In the genomic region with DNA sequence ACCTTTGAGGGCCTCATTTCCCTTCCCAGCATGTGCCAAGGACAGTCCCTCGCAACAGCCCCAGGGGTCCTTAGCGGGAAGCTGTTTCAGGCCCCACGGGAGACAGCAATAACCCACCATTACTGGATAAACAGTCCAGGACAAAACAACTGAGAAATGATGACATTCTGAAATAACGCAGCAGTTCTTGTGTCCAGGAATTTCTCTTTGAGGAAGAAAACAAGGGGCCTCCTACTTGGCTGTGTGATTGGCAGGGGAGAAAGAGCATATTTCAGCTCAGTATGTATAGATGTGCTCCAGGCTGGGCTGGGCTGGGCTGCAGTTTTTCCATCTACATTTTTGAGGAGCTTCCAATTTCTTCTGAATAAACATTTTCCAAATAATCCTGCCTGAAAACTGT, we compare ENCODE assay signal across 27 cellular contexts.
DNase-seq lines count a peak whose midpoint lies in the region; ATAC-seq and TF ChIP-seq lines count a peak whose summit lies in the region.
"Had no signal": no experiment of that assay in that cellular context is flagged by ENCODE, and none has a peak within 500 bp of the region (broad histone marks: within the 10 kb centered on the region; RNA-seq: fewer than 3 reads in every experiment).

No MANE protein-coding gene starts in this region.

- no peak overlapping the region for H3K27ac ChIP-seq in SK-N-SH (ENCODE audit: low read depth in 2 of 2, low read length in 1 of 2)
- peak overlapping the region; percentile 45 for H3K27ac ChIP-seq in suprapubic skin
- no peak overlapping the region for H3K27ac ChIP-seq in right lobe of liver
- H3K27ac ChIP-seq: 22Rv1, pancreas, right atrium auricular region, vagina had no signal

- no peak for TF ChIP-seq POLR2A in suprapubic skin (IDR thresholded peaks at IDR 0.05)
- no peak for TF ChIP-seq POLR2A in right lobe of liver (IDR thresholded peaks at IDR 0.05)

- no peak for TF ChIP-seq RAD21 in SK-N-SH (IDR thresholded peaks at IDR 0.05; ENCODE audit: low read length)

- no peak overlapping the region for H3K4me3 Mint-ChIP-seq in mesothelial cell of epicardium
- H3K4me3 Mint-ChIP-seq: activated T-helper 1 cell treated with anti-CD3 and anti-CD28 coated beads, Interleukin-12 subunit alpha, Interleukin-12 subunit beta, Interleukin-2, Interleukin-4 antibody, amounts not matched to agents 30 ng/mL and 10 ng/mL and 1 ng/mL, durations not matched to agents 14 hours and 24 hours and 36 hours; CD4-positive, alpha-beta T cell; stimulated activated memory B cell treated with anti-CD40 and anti-IgM and Interleukin-4, amounts not matched to agents 10 μg/mL and 1 μg/mL and 100 μg/mL, for 72 hours had no signal

- no peak overlapping the region for H3K4me2 ChIP-seq in SK-N-SH

- 86% methylated on average over 4 of the region's 4 CpGs for WGBS in SK-N-SH (ENCODE audit: low lambda C conversion rate)
- WGBS in suprapubic skin: 37% methylated on average over 4 of the region's 4 CpGs
- 90% methylated on average over 2 of the region's 4 CpGs for WGBS in right lobe of liver (ENCODE audit: insufficient coverage, low coverage, low lambda C conversion rate, missing lambda C conversion rate)

- H3K4me3 ChIP-seq in SK-N-SH (ENCODE audit: low read depth in 2 of 2, low read length in 1 of 2): no peak overlapping the region
- H3K4me3 ChIP-seq in suprapubic skin: no peak overlapping the region
- no peak overlapping the region for H3K4me3 ChIP-seq in right lobe of liver
- H3K4me3 ChIP-seq: GM12878, pancreas, right atrium auricular region, vagina had no signal

- no peaks in the 10 kb centered on the region for H3K79me2 ChIP-seq in SK-N-SH (ENCODE audit: insufficient read depth)

- TF ChIP-seq EP300 in SK-N-SH (IDR thresholded peaks at IDR 0.05; ENCODE audit: borderline replicate concordance in 1 of 2, low read depth in 1 of 2, low read length in 1 of 2): no peak
- no peak for TF ChIP-seq EP300 in suprapubic skin (IDR thresholded peaks at IDR 0.05)

- H2AFZ ChIP-seq in SK-N-SH (ENCODE audit: low read depth): no peak overlapping the region

- ATAC-seq in SK-N-SH treated with all-trans-retinoic acid at 6 μM for 48 hours (no peak), left lobe of liver (no peak), right lobe of liver (no peak)
- ATAC-seq: GM12878; stimulated activated memory B cell treated with anti-CD40 and anti-IgM and Interleukin-4, amounts not matched to agents 10 μg/mL and 1 μg/mL and 100 μg/mL, for 72 hours had no signal

- peak overlapping the region; percentile 53 for H3K27ac Mint-ChIP-seq in mesothelial cell of epicardium
- H3K27ac Mint-ChIP-seq: activated naive CD4-positive, alpha-beta T cell treated with anti-CD3 and anti-CD28 coated beads, Interleukin-2, amount 50 U/mL, for 72 hours; activated T-helper 1 cell treated with anti-CD3 and anti-CD28 coated beads, Interleukin-12 subunit alpha, Interleukin-12 subunit beta, Interleukin-2, Interleukin-4 antibody, amounts not matched to agents 30 ng/mL and 10 ng/mL and 1 ng/mL, durations not matched to agents 14 hours and 24 hours and 36 hours; CD4-positive, alpha-beta T cell; natural killer cell; stimulated activated memory B cell treated with anti-CD40 and anti-IgM and Interleukin-4, amounts not matched to agents 10 μg/mL and 1 μg/mL and 100 μg/mL, for 72 hours had no signal

- H3K9me2 ChIP-seq in SK-N-SH: no peaks in the 10 kb centered on the region

- H3K9me3 ChIP-seq in SK-N-SH (no peaks in the 10 kb centered on the region), suprapubic skin (no peaks in the 10 kb centered on the region), right lobe of liver (no peaks in the 10 kb centered on the region)
- H3K9me3 ChIP-seq: pancreas, right atrium auricular region, vagina had no signal

- H3K4me1 Mint-ChIP-seq in mesothelial cell of epicardium: peaks cover 55% of the 10 kb centered on the region
- H3K4me1 Mint-ChIP-seq: stimulated activated memory B cell treated with anti-CD40 and anti-IgM and Interleukin-4, amounts not matched to agents 10 μg/mL and 1 μg/mL and 100 μg/mL, for 72 hours had no signal

- DNase-seq in SK-N-SH (no peak), dedifferentiated amniotic fluid mesenchymal stem cell (ENCODE audit: extremely low spot score) (peak; percentile 78), mesothelial cell of epicardium (ENCODE audit: low spot score in 2 of 2, unreplicated experiment in 2 of 2) (no peak), suprapubic skin (ENCODE audit: low spot score in 2 of 2) (no peak), left lobe of liver (ENCODE audit: low spot score) (no peak), right lobe of liver (no peak)
- no peak for DNase-seq in activated naive CD4-positive, alpha-beta T cell treated with anti-CD3 and anti-CD28 coated beads, Interleukin-2, amount 50 U/mL, for 16 hours
- DNase-seq: activated CD4-positive, alpha-beta T cell treated with anti-CD3 and anti-CD28 coated beads, Interleukin-2, amount 50 U/mL, for 4 hours; activated CD8-positive, alpha-beta memory T cell treated with anti-CD3 and anti-CD28 coated beads, Interleukin-2, amount 50 U/mL, for 4 hours; CD4-positive, alpha-beta T cell; cerebellar nuclear complex; KBM-7; midbrain; natural killer cell; NCI-H1436 treated with DMSO at 0.1 percent for 48 hours; NCI-H446; NCI-H82; pancreas; stimulated activated CD4-positive, alpha-beta T cell treated with anti-CD3 and anti-CD28 coated beads, Interleukin-4, amount 100 ng/mL, for 24 hours had no signal

- H3K9me3 Mint-ChIP-seq in mesothelial cell of epicardium: no peaks in the 10 kb centered on the region
- H3K9me3 Mint-ChIP-seq: activated naive CD4-positive, alpha-beta T cell treated with anti-CD3 and anti-CD28 coated beads, Interleukin-2, amount 50 U/mL, for 72 hours; activated T-helper 1 cell treated with anti-CD3 and anti-CD28 coated beads, Interleukin-12 subunit alpha, Interleukin-12 subunit beta, Interleukin-2, Interleukin-4 antibody, amounts not matched to agents 30 ng/mL and 10 ng/mL and 1 ng/mL, durations not matched to agents 14 hours and 24 hours and 36 hours; CD4-positive, alpha-beta T cell; natural killer cell; stimulated activated memory B cell treated with anti-CD40 and anti-IgM and Interleukin-4, amounts not matched to agents 10 μg/mL and 1 μg/mL and 100 μg/mL, for 72 hours had no signal

- CTCF ChIA-PET in SK-N-SH (lab: Yijun Ruan, JAX): no interaction called here

- no peaks in the 10 kb centered on the region for H4K20me1 ChIP-seq in SK-N-SH (ENCODE audit: insufficient read depth)

- H3K27me3 ChIP-seq in SK-N-SH (ENCODE audit: insufficient read depth): no peaks in the 10 kb centered on the region
- H3K27me3 ChIP-seq in suprapubic skin: no peaks in the 10 kb centered on the region
- H3K27me3 ChIP-seq in right lobe of liver: no peaks in the 10 kb centered on the region
- H3K27me3 ChIP-seq: pancreas, right atrium auricular region, vagina had no signal

- no peaks in the 10 kb centered on the region; a peak in 1 of 4 replicates for H3K4me1 ChIP-seq in SK-N-SH (ENCODE audit: control insufficient read depth in 1 of 2, insufficient read depth in 2 of 2, low read depth in 1 of 2, low read length in 1 of 2)
- peaks cover 50% of the 10 kb centered on the region for H3K4me1 ChIP-seq in suprapubic skin
- H3K4me1 ChIP-seq in right lobe of liver: no peaks in the 10 kb centered on the region

- no peak overlapping the region for H3K9ac ChIP-seq in SK-N-SH

- POLR2A ChIA-PET in SK-N-SH (lab: Yijun Ruan, JAX): no interaction called here

- no peaks in the 10 kb centered on the region for H3F3A ChIP-seq in SK-N-SH (replicated peaks; ENCODE audit: insufficient read depth)

- no peaks in the 10 kb centered on the region for H3K36me3 ChIP-seq in SK-N-SH (replicated peaks in 1 of 2; ENCODE audit: control insufficient read depth in 1 of 2, insufficient read depth in 2 of 2, low read length in 1 of 2)
- no peaks in the 10 kb centered on the region for H3K36me3 ChIP-seq in suprapubic skin
- no peaks in the 10 kb centered on the region for H3K36me3 ChIP-seq in right lobe of liver
- H3K36me3 ChIP-seq: pancreas, right atrium auricular region, vagina had no signal

- intact Hi-C loops in right lobe of liver (cut with DNase I): no loop called here

- TF ChIP-seq CTCF in SK-N-SH (IDR thresholded peaks at IDR 0.05): no peak
- TF ChIP-seq CTCF in mesothelial cell of epicardium (IDR thresholded peaks at IDR 0.05; ENCODE audit: unreplicated experiment): no peak
- no peak for TF ChIP-seq CTCF in suprapubic skin (IDR thresholded peaks at IDR 0.05)
- no peak for TF ChIP-seq CTCF in right lobe of liver (IDR thresholded peaks at IDR 0.05)

- H3K27me3 Mint-ChIP-seq in mesothelial cell of epicardium (ENCODE audit: low read depth): no peaks in the 10 kb centered on the region
- H3K27me3 Mint-ChIP-seq: CD4-positive, alpha-beta T cell had no signal

- H3K36me3 Mint-ChIP-seq in mesothelial cell of epicardium: no peaks in the 10 kb centered on the region
- H3K36me3 Mint-ChIP-seq: activated naive CD4-positive, alpha-beta T cell treated with anti-CD3 and anti-CD28 coated beads, Interleukin-2, amount 50 U/mL, for 72 hours; natural killer cell; stimulated activated memory B cell treated with anti-CD40 and anti-IgM and Interleukin-4, amounts not matched to agents 10 μg/mL and 1 μg/mL and 100 μg/mL, for 72 hours had no signal

TF ChIP-seq in SK-N-SH, 30 proteins besides CTCF, POLR2A, EP300 and RAD21:
- TF ChIP-seq, protein P1, sequence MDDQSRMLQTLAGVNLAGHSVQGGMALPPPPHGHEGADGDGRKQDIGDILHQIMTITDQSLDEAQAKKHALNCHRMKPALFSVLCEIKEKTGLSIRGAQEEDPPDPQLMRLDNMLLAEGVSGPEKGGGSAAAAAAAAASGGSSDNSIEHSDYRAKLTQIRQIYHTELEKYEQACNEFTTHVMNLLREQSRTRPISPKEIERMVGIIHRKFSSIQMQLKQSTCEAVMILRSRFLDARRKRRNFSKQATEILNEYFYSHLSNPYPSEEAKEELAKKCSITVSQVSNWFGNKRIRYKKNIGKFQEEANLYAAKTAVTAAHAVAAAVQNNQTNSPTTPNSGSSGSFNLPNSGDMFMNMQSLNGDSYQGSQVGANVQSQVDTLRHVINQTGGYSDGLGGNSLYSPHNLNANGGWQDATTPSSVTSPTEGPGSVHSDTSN (IDR thresholded peaks at IDR 0.05): peak; percentile 21; the same call in 1 of the 2 replicates
- no peak for TF ChIP-seq EZH2phosphoT487 (IDR thresholded peaks at IDR 0.05; ENCODE audit: borderline replicate concordance, low read depth)

TF ChIP-seq in SK-N-SH treated with all-trans-retinoic acid at 6 μM for 48 hours, 23 proteins besides CTCF, POLR2A, EP300 and RAD21:
- TF ChIP-seq OSR1 (CRISPR knock-in tag; IDR thresholded peaks at IDR 0.05) (no peak), ESRRG (CRISPR knock-in tag; IDR thresholded peaks at IDR 0.05) (no peak)
